Comparison of ENCODE assay signal across 1 cellular context in the genomic region with DNA sequence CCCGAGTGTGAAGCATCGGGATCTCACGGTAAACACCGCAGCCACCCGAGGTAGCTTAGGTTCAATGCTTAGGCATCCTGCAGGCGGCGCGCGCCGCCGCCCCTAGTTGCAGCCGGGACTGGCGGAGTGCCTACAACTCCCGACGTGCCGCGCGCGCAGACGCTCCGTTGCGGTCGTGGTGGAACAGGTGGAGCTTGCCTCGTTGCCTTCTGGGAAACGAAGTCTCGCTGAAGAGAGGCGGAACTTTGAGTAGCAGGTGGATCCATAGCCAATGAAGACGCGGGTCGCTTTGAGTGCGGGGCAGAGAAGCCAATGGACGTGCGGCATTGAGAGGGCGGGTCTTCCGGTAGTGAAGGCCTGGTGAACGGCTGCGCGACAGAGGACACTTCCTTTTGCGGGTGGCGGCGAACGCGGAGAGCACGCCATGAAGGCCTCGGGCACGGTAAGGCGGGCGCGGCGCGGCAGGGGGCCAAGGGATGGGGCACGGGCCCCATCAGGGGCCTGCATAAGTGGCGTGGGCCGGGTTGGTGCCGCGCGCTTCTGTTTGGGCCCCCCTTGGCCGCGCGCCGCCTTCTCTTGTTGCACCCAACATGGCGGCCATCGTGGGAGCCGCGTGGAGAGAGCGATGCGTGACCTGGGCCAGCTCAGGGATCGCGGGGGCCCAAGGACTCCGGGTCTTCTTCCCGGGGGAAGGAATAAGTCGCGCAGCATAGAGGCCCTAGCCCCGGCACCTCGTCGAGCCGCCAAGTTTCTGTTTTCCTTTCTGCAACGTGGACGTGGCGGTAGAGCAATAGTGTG.
TF ChIP-seq lines count a peak whose summit lies in the region.

A gene (plus strand): TSS at position 378 of the 798 bp plus-strand sequence. CDS start 47 bp downstream, at position 425.

TF ChIP-seq in HepG2, 621 proteins besides CTCF, POLR2A, EP300 and RAD21 (continued from another document and continues in another):
- TF ChIP-seq, protein P1, sequence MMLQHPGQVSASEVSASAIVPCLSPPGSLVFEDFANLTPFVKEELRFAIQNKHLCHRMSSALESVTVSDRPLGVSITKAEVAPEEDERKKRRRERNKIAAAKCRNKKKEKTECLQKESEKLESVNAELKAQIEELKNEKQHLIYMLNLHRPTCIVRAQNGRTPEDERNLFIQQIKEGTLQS (CRISPR knock-in tag; IDR thresholded peaks at IDR 0.05) = 0 out of 2 replicates have a peak, but pooled peaks have one; percentile 44
- TF ChIP-seq, protein P2, sequence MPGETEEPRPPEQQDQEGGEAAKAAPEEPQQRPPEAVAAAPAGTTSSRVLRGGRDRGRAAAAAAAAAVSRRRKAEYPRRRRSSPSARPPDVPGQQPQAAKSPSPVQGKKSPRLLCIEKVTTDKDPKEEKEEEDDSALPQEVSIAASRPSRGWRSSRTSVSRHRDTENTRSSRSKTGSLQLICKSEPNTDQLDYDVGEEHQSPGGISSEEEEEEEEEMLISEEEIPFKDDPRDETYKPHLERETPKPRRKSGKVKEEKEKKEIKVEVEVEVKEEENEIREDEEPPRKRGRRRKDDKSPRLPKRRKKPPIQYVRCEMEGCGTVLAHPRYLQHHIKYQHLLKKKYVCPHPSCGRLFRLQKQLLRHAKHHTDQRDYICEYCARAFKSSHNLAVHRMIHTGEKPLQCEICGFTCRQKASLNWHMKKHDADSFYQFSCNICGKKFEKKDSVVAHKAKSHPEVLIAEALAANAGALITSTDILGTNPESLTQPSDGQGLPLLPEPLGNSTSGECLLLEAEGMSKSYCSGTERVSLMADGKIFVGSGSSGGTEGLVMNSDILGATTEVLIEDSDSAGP (CRISPR knock-in tag; IDR thresholded peaks at IDR 0.05; ENCODE audit: borderline replicate concordance) = peak; percentile 82; the same call in 1 of the 2 replicates
- TF ChIP-seq NRL (CRISPR knock-in tag; IDR thresholded peaks at IDR 0.05; ENCODE audit: borderline replicate concordance) (peak; percentile 26; the same call in 1 of the 2 replicates), ZNF34 (CRISPR knock-in tag; IDR thresholded peaks at IDR 0.05; ENCODE audit: borderline replicate concordance) (no peak; the same call in 1 of the 2 replicates), ZNF75D (CRISPR knock-in tag; IDR thresholded peaks at IDR 0.05; ENCODE audit: borderline replicate concordance) (no peak), GZF1 (CRISPR knock-in tag; IDR thresholded peaks at IDR 0.05) (no peak), ZNF780A (CRISPR knock-in tag; IDR thresholded peaks at IDR 0.05) (peak; percentile 61; the same call in 1 of the 2 replicates), ZNF251 (CRISPR knock-in tag; IDR thresholded peaks at IDR 0.05) (no peak), ZNF629 (CRISPR knock-in tag; conservative IDR thresholded peaks at IDR 0.05) (no peak), ZNF670 (CRISPR knock-in tag; IDR thresholded peaks at IDR 0.05; ENCODE audit: borderline replicate concordance) (no peak; the same call in 1 of the 2 replicates), ZSCAN25 (CRISPR knock-in tag; IDR thresholded peaks at IDR 0.05) (no peak), MATR3 (CRISPR knock-in tag; IDR thresholded peaks at IDR 0.05) (no peak), SOX13 (IDR thresholded peaks at IDR 0.05) (no peak), SOX13 (CRISPR knock-in tag; conservative IDR thresholded peaks at IDR 0.05 in 1 of 2, IDR thresholded peaks at IDR 0.05 in 1 of 2) (no peak; a peak in 1 of 4 replicates), ZNF782 (CRISPR knock-in tag; IDR thresholded peaks at IDR 0.05; ENCODE audit: borderline replicate concordance) (no peak; the same call in 1 of the 2 replicates), SNAPC2 (CRISPR knock-in tag; IDR thresholded peaks at IDR 0.05) (no peak), ARNT (IDR thresholded peaks at IDR 0.05) (no peak), MEF2D (CRISPR knock-in tag; IDR thresholded peaks at IDR 0.05) (no peak), ZC3H4 (CRISPR knock-in tag; IDR thresholded peaks at IDR 0.05; ENCODE audit: borderline replicate concordance) (no peak), REL (CRISPR knock-in tag; conservative IDR thresholded peaks at IDR 0.05) (no peak), KLF13 (CRISPR knock-in tag; IDR thresholded peaks at IDR 0.05) (no peak), ZFP36L1 (CRISPR knock-in tag; IDR thresholded peaks at IDR 0.05) (no peak), ZNF225 (CRISPR knock-in tag; IDR thresholded peaks at IDR 0.05) (peak; percentile 79; the same call in 1 of the 2 replicates)
- TF ChIP-seq, protein P3, sequence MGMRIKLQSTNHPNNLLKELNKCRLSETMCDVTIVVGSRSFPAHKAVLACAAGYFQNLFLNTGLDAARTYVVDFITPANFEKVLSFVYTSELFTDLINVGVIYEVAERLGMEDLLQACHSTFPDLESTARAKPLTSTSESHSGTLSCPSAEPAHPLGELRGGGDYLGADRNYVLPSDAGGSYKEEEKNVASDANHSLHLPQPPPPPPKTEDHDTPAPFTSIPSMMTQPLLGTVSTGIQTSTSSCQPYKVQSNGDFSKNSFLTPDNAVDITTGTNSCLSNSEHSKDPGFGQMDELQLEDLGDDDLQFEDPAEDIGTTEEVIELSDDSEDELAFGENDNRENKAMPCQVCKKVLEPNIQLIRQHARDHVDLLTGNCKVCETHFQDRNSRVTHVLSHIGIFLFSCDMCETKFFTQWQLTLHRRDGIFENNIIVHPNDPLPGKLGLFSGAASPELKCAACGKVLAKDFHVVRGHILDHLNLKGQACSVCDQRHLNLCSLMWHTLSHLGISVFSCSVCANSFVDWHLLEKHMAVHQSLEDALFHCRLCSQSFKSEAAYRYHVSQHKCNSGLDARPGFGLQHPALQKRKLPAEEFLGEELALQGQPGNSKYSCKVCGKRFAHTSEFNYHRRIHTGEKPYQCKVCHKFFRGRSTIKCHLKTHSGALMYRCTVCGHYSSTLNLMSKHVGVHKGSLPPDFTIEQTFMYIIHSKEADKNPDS (CRISPR knock-in tag; IDR thresholded peaks at IDR 0.05) = no peak
- TF ChIP-seq, protein P4, sequence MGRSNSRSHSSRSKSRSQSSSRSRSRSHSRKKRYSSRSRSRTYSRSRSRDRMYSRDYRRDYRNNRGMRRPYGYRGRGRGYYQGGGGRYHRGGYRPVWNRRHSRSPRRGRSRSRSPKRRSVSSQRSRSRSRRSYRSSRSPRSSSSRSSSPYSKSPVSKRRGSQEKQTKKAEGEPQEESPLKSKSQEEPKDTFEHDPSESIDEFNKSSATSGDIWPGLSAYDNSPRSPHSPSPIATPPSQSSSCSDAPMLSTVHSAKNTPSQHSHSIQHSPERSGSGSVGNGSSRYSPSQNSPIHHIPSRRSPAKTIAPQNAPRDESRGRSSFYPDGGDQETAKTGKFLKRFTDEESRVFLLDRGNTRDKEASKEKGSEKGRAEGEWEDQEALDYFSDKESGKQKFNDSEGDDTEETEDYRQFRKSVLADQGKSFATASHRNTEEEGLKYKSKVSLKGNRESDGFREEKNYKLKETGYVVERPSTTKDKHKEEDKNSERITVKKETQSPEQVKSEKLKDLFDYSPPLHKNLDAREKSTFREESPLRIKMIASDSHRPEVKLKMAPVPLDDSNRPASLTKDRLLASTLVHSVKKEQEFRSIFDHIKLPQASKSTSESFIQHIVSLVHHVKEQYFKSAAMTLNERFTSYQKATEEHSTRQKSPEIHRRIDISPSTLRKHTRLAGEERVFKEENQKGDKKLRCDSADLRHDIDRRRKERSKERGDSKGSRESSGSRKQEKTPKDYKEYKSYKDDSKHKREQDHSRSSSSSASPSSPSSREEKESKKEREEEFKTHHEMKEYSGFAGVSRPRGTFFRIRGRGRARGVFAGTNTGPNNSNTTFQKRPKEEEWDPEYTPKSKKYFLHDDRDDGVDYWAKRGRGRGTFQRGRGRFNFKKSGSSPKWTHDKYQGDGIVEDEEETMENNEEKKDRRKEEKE (IDR thresholded peaks at IDR 0.05) = no peak
- TF ChIP-seq, protein P5, sequence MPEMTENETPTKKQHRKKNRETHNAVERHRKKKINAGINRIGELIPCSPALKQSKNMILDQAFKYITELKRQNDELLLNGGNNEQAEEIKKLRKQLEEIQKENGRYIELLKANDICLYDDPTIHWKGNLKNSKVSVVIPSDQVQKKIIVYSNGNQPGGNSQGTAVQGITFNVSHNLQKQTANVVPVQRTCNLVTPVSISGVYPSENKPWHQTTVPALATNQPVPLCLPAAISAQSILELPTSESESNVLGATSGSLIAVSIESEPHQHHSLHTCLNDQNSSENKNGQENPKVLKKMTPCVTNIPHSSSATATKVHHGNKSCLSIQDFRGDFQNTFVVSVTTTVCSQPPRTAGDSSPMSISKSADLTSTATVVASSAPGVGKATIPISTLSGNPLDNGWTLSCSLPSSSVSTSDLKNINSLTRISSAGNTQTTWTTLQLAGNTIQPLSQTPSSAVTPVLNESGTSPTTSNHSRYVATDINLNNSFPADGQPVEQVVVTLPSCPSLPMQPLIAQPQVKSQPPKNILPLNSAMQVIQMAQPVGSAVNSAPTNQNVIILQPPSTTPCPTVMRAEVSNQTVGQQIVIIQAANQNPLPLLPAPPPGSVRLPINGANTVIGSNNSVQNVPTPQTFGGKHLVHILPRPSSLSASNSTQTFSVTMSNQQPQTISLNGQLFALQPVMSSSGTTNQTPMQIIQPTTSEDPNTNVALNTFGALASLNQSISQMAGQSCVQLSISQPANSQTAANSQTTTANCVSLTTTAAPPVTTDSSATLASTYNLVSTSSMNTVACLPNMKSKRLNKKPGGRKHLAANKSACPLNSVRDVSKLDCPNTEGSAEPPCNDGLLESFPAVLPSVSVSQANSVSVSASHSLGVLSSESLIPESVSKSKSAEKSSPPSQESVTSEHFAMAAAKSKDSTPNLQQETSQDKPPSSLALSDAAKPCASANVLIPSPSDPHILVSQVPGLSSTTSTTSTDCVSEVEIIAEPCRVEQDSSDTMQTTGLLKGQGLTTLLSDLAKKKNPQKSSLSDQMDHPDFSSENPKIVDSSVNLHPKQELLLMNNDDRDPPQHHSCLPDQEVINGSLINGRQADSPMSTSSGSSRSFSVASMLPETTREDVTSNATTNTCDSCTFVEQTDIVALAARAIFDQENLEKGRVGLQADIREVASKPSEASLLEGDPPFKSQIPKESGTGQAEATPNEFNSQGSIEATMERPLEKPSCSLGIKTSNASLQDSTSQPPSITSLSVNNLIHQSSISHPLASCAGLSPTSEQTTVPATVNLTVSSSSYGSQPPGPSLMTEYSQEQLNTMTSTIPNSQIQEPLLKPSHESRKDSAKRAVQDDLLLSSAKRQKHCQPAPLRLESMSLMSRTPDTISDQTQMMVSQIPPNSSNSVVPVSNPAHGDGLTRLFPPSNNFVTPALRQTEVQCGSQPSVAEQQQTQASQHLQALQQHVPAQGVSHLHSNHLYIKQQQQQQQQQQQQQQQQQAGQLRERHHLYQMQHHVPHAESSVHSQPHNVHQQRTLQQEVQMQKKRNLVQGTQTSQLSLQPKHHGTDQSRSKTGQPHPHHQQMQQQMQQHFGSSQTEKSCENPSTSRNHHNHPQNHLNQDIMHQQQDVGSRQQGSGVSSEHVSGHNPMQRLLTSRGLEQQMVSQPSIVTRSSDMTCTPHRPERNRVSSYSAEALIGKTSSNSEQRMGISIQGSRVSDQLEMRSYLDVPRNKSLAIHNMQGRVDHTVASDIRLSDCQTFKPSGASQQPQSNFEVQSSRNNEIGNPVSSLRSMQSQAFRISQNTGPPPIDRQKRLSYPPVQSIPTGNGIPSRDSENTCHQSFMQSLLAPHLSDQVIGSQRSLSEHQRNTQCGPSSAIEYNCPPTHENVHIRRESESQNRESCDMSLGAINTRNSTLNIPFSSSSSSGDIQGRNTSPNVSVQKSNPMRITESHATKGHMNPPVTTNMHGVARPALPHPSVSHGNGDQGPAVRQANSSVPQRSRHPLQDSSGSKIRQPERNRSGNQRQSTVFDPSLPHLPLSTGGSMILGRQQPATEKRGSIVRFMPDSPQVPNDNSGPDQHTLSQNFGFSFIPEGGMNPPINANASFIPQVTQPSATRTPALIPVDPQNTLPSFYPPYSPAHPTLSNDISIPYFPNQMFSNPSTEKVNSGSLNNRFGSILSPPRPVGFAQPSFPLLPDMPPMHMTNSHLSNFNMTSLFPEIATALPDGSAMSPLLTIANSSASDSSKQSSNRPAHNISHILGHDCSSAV (CRISPR knock-in tag; IDR thresholded peaks at IDR 0.05; ENCODE audit: borderline replicate concordance) = 0 out of 2 replicates have a peak, but pooled peaks have one; percentile 31
- TF ChIP-seq, protein P6, sequence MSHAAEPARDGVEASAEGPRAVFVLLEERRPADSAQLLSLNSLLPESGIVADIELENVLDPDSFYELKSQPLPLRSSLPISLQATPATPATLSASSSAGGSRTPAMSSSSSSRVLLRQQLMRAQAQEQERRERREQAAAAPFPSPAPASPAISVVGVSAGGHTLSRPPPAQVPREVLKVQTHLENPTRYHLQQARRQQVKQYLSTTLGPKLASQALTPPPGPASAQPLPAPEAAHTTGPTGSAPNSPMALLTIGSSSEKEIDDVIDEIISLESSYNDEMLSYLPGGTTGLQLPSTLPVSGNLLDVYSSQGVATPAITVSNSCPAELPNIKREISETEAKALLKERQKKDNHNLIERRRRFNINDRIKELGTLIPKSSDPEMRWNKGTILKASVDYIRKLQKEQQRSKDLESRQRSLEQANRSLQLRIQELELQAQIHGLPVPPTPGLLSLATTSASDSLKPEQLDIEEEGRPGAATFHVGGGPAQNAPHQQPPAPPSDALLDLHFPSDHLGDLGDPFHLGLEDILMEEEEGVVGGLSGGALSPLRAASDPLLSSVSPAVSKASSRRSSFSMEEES (CRISPR knock-in tag; IDR thresholded peaks at IDR 0.05) = peak; percentile 38
- TF ChIP-seq, protein P7, sequence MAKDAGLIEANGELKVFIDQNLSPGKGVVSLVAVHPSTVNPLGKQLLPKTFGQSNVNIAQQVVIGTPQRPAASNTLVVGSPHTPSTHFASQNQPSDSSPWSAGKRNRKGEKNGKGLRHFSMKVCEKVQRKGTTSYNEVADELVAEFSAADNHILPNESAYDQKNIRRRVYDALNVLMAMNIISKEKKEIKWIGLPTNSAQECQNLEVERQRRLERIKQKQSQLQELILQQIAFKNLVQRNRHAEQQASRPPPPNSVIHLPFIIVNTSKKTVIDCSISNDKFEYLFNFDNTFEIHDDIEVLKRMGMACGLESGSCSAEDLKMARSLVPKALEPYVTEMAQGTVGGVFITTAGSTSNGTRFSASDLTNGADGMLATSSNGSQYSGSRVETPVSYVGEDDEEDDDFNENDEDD (CRISPR knock-in tag; IDR thresholded peaks at IDR 0.05; ENCODE audit: borderline replicate concordance) = peak; percentile 13; the same call in 1 of the 2 replicates
- TF ChIP-seq, protein P8, sequence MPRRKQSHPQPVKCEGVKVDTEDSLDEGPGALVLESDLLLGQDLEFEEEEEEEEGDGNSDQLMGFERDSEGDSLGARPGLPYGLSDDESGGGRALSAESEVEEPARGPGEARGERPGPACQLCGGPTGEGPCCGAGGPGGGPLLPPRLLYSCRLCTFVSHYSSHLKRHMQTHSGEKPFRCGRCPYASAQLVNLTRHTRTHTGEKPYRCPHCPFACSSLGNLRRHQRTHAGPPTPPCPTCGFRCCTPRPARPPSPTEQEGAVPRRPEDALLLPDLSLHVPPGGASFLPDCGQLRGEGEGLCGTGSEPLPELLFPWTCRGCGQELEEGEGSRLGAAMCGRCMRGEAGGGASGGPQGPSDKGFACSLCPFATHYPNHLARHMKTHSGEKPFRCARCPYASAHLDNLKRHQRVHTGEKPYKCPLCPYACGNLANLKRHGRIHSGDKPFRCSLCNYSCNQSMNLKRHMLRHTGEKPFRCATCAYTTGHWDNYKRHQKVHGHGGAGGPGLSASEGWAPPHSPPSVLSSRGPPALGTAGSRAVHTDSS (CRISPR knock-in tag; conservative IDR thresholded peaks at IDR 0.05) = no peak
- TF ChIP-seq, protein P9, sequence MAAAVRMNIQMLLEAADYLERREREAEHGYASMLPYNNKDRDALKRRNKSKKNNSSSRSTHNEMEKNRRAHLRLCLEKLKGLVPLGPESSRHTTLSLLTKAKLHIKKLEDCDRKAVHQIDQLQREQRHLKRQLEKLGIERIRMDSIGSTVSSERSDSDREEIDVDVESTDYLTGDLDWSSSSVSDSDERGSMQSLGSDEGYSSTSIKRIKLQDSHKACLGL (CRISPR knock-in tag; IDR thresholded peaks at IDR 0.05) = peak; percentile 80; the same call in 1 of the 2 replicates
